ENCODE assay signal across 8 cellular contexts in genomic region chr1:23958810-23959460, GRCh38. TPM values are rescaled to one million over a fixed set of nuclear protein-coding genes. Genes with fewer than 3 reads are reported as not detected.
DNase-seq lines count a peak whose midpoint lies in the region; ATAC-seq, FAIRE-seq and TF ChIP-seq lines count a peak whose summit lies in the region.

No MANE protein-coding gene starts in this region.

- H3K4me1 ChIP-seq in adrenal gland (replicated peaks in 1 of 2) (peaks cover 11 to 24% of the 10 kb centered on the region in 2 donors), aorta (ENCODE audit: control insufficient read depth in 1 of 2, insufficient read depth in 2 of 2, low read length in 2 of 2) (no peaks in the 10 kb centered on the region)

- intact Hi-C loops in adrenal gland (cut with DNase I), result loop anchor here in 1 of 2 donors (10.0 kb wide), 1 partner anchor 66 kb away; no protein-coding TSS in a partner anchor
- intact Hi-C loops in left ventricle myocardium superior (cut with micrococcal nuclease), result loop anchor here (5.0 kb wide), 1 partner anchor 68 kb away; no protein-coding TSS in a partner anchor
- intact Hi-C loops in aorta (cut with DNase I), result loop anchor here in 1 of 2 donors (1.0 to 5.0 kb wide), 2 partner anchors 21 to 68 kb away; partner anchors contain the start of gene SRSF10

- peak; percentile 77 for TF ChIP-seq POLR2A in GM12892 (IDR thresholded peaks at IDR 0.05; ENCODE audit: low read depth, low read length)
- no peak for TF ChIP-seq POLR2A in adrenal gland (IDR thresholded peaks at IDR 0.05)

- FAIRE-seq in GM12892 (lab: Jason Lieb, UNC), result peak; percentile 96

- no peaks in the 10 kb centered on the region for H3K9me3 ChIP-seq in adrenal gland (replicated peaks in 1 of 3)
- no peaks in the 10 kb centered on the region for H3K9me3 ChIP-seq in aorta (ENCODE audit: control insufficient read depth, low read length)

- H3K27me3 ChIP-seq in adrenal gland (no peaks in the 10 kb centered on the region), aorta (ENCODE audit: control insufficient read depth in 1 of 2, insufficient read depth in 2 of 2, low read length in 1 of 2) (no peaks in the 10 kb centered on the region)

- H3K36me3 ChIP-seq in adrenal gland (replicated peaks in 1 of 2), result peaks cover 0 to 9% of the 10 kb centered on the region in 2 donors
- no peaks in the 10 kb centered on the region for H3K36me3 ChIP-seq in aorta (ENCODE audit: control insufficient read depth in 1 of 2, insufficient read depth in 2 of 2, low read length in 1 of 2)

- TF ChIP-seq CTCF in adrenal gland (IDR thresholded peaks at IDR 0.05), result peak in 3 of 6 experiments; percentile 13 to 46 (median 29)

- peak; percentile 65 for DNase-seq in GM12892 (ENCODE audit: insufficient read length)
- peak; percentile 97 for DNase-seq in NCI-H1436 treated with DMSO at 0.1 percent for 48 hours (lab: John Stamatoyannopoulos, UW)
- peak; percentile 86 for DNase-seq in T follicular helper cell (ENCODE audit: low read depth)
- DNase-seq in adrenal gland, result peak; percentile 76 to 94 (median 91)
- peak; percentile 85 for DNase-seq in left ventricle myocardium superior
- DNase-seq in pulmonary artery endothelial cell (ENCODE audit: low read depth, low spot score), result peak; percentile 85
- DNase-seq in aorta, result peak; percentile 92 to 93

- ATAC-seq in HG02852 (IDR thresholded peaks at IDR 0.05; ENCODE audit: unreplicated experiment) (peak; percentile 63), left ventricle myocardium superior (peak; percentile 77), aorta (ENCODE audit: low FRiP score) (peak; percentile 84)

- H3K4me3 ChIP-seq in adrenal gland (peak overlapping the region in 2 of 4 donors; percentile 61 to 72), aorta (ENCODE audit: low read length in 2 of 2) (peak overlapping the region; percentile 36 to 45)

- 1 to 3% (median 2%) methylated on average over 15 to 30 of the region's 30 CpGs for WGBS in adrenal gland, 4 donors
- WGBS in aorta, 2 donors, result 1% methylated on average over 30 of the region's 30 CpGs

- peak overlapping the region; percentile 64 to 99 (median 98) for H3K27ac ChIP-seq in adrenal gland
- H3K27ac ChIP-seq in aorta (ENCODE audit: low read depth in 1 of 2, low read length in 2 of 2), result peak overlapping the region; percentile 39 to 92

RNA-seq across cellular contexts. Expression of gene PNRC2, which starts 0.7 kb away (rescaled TPM):
- 112 TPM for polyA plus RNA-seq in GM12892 (2012; ENCODE audit: missing spikeins)
- 100 to 1,000 TPM in 7 of 8 donors, 10 to 100 TPM in 1; 57.6 to 175 (median 138) TPM for total RNA-seq in adrenal gland
- 100 to 1,000 TPM in 1 of 3 donors, 10 to 100 TPM in 2; 72.9 to 187 (median 81.0) TPM for polyA plus RNA-seq in adrenal gland
- 81.9 TPM for total RNA-seq in left ventricle myocardium superior
- total RNA-seq in pulmonary artery endothelial cell, result 105 and 149 TPM in 2 replicates
- 10 to 100 TPM; 93.5 to 94.7 TPM for total RNA-seq in aorta
- polyA plus RNA-seq in aorta, result 100 to 1,000 TPM in 1 of 2 donors, 10 to 100 TPM in 1; 75.3 to 141 TPM

RNA-seq across cellular contexts. Expression of gene SRSF10, which starts 21.2 kb away (rescaled TPM):
- polyA plus RNA-seq in GM12892 (2012; ENCODE audit: missing spikeins), result 157 TPM
- total RNA-seq in adrenal gland (100 to 1,000 TPM in 6 of 8 donors, 10 to 100 TPM in 2; 65.8 to 139 (median 105) TPM), left ventricle myocardium superior (57.6 TPM), pulmonary artery endothelial cell (91.4 and 139 TPM in 2 replicates), aorta (10 to 100 TPM; 91.1 to 98.4 TPM)
- polyA plus RNA-seq in adrenal gland (100 to 1,000 TPM in 1 of 3 donors, 10 to 100 TPM in 2; 90.0 to 190 (median 99.0) TPM), aorta (100 to 1,000 TPM in 1 of 2 donors, 10 to 100 TPM in 1; 50.1 to 114 TPM)

RNA-seq across cellular contexts. Expression of gene CNR2, which starts 45.8 kb away (rescaled TPM):
- polyA plus RNA-seq in GM12892 (2012; ENCODE audit: missing spikeins), result 5.2 TPM
- total RNA-seq in adrenal gland (under 1 TPM in 1 of 8 donors, not detected in 7; 0.09 TPM), left ventricle myocardium superior (not detected), pulmonary artery endothelial cell (not detected in 2 replicates), aorta (under 1 TPM; 0.06 to 0.15 TPM)
- polyA plus RNA-seq in adrenal gland (under 1 TPM in 1 of 3 donors, not detected in 2; 0.08 TPM), aorta (under 1 TPM; 0.08 to 0.13 TPM)
